8 cellular contexts compared by ENCODE assay signal in genomic region chr3:86563358-86563970, GRCh38.
DNase-seq lines count a peak whose midpoint lies in the region; ATAC-seq and TF ChIP-seq lines count a peak whose summit lies in the region.

No MANE protein-coding gene starts in this region.

- peaks cover 3 to 6% of the 10 kb centered on the region in 2 experiments; a peak in 4 of 5 replicates for H3K9me3 Mint-ChIP-seq in H9
- H3K9me3 Mint-ChIP-seq in activated CD8-positive, alpha-beta memory T cell treated with anti-CD3 and anti-CD28 coated beads, Interleukin-2, amount 10 ng/mL, durations not matched to agents 7 days and 5 days (ENCODE audit: low read depth) = no peaks in the 10 kb centered on the region

- peaks cover under 1 to 18% (median 5%) of the 10 kb centered on the region in 3 experiments for H3K36me3 Mint-ChIP-seq in H9 (ENCODE audit: insufficient read depth in 1 of 3, low read depth in 3 of 3)
- no peaks in the 10 kb centered on the region for H3K36me3 Mint-ChIP-seq in activated CD8-positive, alpha-beta memory T cell treated with anti-CD3 and anti-CD28 coated beads, Interleukin-2, amount 10 ng/mL, durations not matched to agents 7 days and 5 days

- no peak overlapping the region for H4K5ac ChIP-seq in H9 (ENCODE audit: insufficient read length, low read depth, low read length)

- H2BK120ac ChIP-seq in H9 (ENCODE audit: low read depth, low read length, poor library complexity, severe bottlenecking) = no peak overlapping the region

- CTCF ChIA-PET in activated CD8-positive, alpha-beta memory T cell treated with anti-CD3 and anti-CD28 coated beads, Interleukin-2, amount 10 ng/mL, durations not matched to agents 7 days and 5 days (lab: Charles Lee) = interaction anchor here (0.7 kb wide), 1 partner anchor 16 kb away, joined by 3 read pairs; no protein-coding TSS in a partner anchor

- H3K27ac ChIP-seq in H9 (ENCODE audit: insufficient read length, low read depth, low read length) (no peak overlapping the region), adrenal gland (no peak overlapping the region), coronary artery (no peak overlapping the region)

- H3K4me3 ChIP-seq in adrenal gland (no peak overlapping the region), coronary artery (no peak overlapping the region)

- H2BK20ac ChIP-seq in H9 (ENCODE audit: low read depth, low read length, poor library complexity, severe bottlenecking) = no peak overlapping the region

- H3K4ac ChIP-seq in H9 (ENCODE audit: low read depth, low read length) = no peak overlapping the region

- H3K36me3 ChIP-seq in adrenal gland (replicated peaks in 1 of 2) = no peaks in the 10 kb centered on the region

- H4K8ac ChIP-seq in H9 (replicated peaks; ENCODE audit: insufficient read length, low read depth, low read length) = no peak overlapping the region

- no peaks in the 10 kb centered on the region for H3K79me2 ChIP-seq in H9 (ENCODE audit: insufficient read depth, low read length)

- ATAC-seq in activated CD8-positive, alpha-beta memory T cell treated with anti-CD3 and anti-CD28 coated beads, Interleukin-2, amount 10 ng/mL, durations not matched to agents 7 days and 5 days = no peak

- H3K27me3 Mint-ChIP-seq in H9 (ENCODE audit: low read depth) = no peaks in the 10 kb centered on the region
- H3K27me3 Mint-ChIP-seq in activated CD8-positive, alpha-beta memory T cell treated with anti-CD3 and anti-CD28 coated beads, Interleukin-2, amount 10 ng/mL, durations not matched to agents 7 days and 5 days = no peaks in the 10 kb centered on the region

- H3K18ac ChIP-seq in H9 (ENCODE audit: insufficient read length, low read depth, low read length) = no peak overlapping the region

- H2BK5ac ChIP-seq in H9 (ENCODE audit: insufficient read length, low read length) = no peak overlapping the region

- H3K23me2 ChIP-seq in H9 (ENCODE audit: insufficient read length, low read depth, low read length, poor library complexity, severe bottlenecking) = no peaks in the 10 kb centered on the region

- H3K79me1 ChIP-seq in H9 (ENCODE audit: insufficient read depth, low read depth, low read length, poor library complexity, severe bottlenecking) = no peaks in the 10 kb centered on the region

- H3K4me2 ChIP-seq in H9 (ENCODE audit: insufficient read depth, insufficient read length, low read length) = no peak overlapping the region

- no peak overlapping the region for H3K23ac ChIP-seq in H9 (ENCODE audit: insufficient read length, low read depth, low read length)

- TF ChIP-seq POLR2A in adrenal gland (IDR thresholded peaks at IDR 0.05) = no peak

- no peak overlapping the region for H3K9ac ChIP-seq in H9 (ENCODE audit: extremely low read depth, insufficient read length, low read length)

- intact Hi-C loops in adrenal gland (cut with DNase I) = no loop called here

- no peak overlapping the region for H3K14ac ChIP-seq in H9 (ENCODE audit: insufficient read depth, low read length)

- no peak overlapping the region for H2BK15ac ChIP-seq in H9 (ENCODE audit: low read depth, low read length)

- H2AK5ac ChIP-seq in H9 (ENCODE audit: insufficient read length, low read length) = no peak overlapping the region

- H3T11ph ChIP-seq in H9 (ENCODE audit: low read length) = no peak overlapping the region

- peaks cover 17 to 20% of the 10 kb centered on the region in 2 experiments for H3K4me1 Mint-ChIP-seq in H9
- no peaks in the 10 kb centered on the region for H3K4me1 Mint-ChIP-seq in activated CD8-positive, alpha-beta memory T cell treated with anti-CD3 and anti-CD28 coated beads, Interleukin-2, amount 10 ng/mL, durations not matched to agents 7 days and 5 days

- no peak overlapping the region for H2BK12ac ChIP-seq in H9 (ENCODE audit: insufficient read length, low read depth, low read length)

- WGBS in H9 (ENCODE audit: extremely low coverage, insufficient read length, low lambda C conversion rate) = no CpG with 5 or more reads among the region's 2 CpGs
- WGBS in adrenal gland, 4 donors = 12 to 17% (median 15%) methylated on average over 2 of the region's 2 CpGs

- no peaks in the 10 kb centered on the region for H3K9me3 ChIP-seq in H9 (ENCODE audit: control insufficient read depth, low read depth, low read length)
- H3K9me3 ChIP-seq in adrenal gland (replicated peaks in 1 of 3) = no peaks in the 10 kb centered on the region

- peak; percentile 85 for TF ChIP-seq CTCF in H9 (conservative IDR thresholded peaks at IDR 0.05)
- TF ChIP-seq CTCF in adrenal gland (IDR thresholded peaks at IDR 0.05) = peak; percentile 15 to 66 (median 32)
- TF ChIP-seq CTCF in coronary artery (IDR thresholded peaks at IDR 0.05) = no peak

- H3K27me3 ChIP-seq in H9 (ENCODE audit: insufficient read depth, low read length) (no peaks in the 10 kb centered on the region), adrenal gland (no peaks in the 10 kb centered on the region)

- no peak overlapping the region for H2AFZ ChIP-seq in H9 (ENCODE audit: low read length)

- peak; percentile 52 for DNase-seq in DMS53 (lab: John Stamatoyannopoulos, UW)
- DNase-seq in H9 = no peak
- peak; percentile 56 for DNase-seq in NCI-H146 (lab: John Stamatoyannopoulos, UW)
- DNase-seq in adrenal gland = no peak
- DNase-seq in kidney tubule cell (ENCODE audit: low spot score) = peak; percentile 45
- DNase-seq in activated CD8-positive, alpha-beta memory T cell treated with anti-CD3 and anti-CD28 coated beads, Interleukin-2, amount 10 ng/mL, durations not matched to agents 7 days and 5 days = no peak
- DNase-seq in coronary artery (ENCODE audit: low spot score) = no peak
- DNase-seq in stimulated activated CD4-positive, alpha-beta T cell treated with anti-CD3 and anti-CD28 coated beads, Interleukin-4, amount 100 ng/mL, for 4 hours = no peak

- H3K56ac ChIP-seq in H9 (ENCODE audit: insufficient read length, low read depth, low read length) = no peak overlapping the region

- no peaks in the 10 kb centered on the region for H3K4me1 ChIP-seq in H9 (ENCODE audit: insufficient read depth, low read length)
- no peaks in the 10 kb centered on the region for H3K4me1 ChIP-seq in adrenal gland (replicated peaks in 1 of 2)

- H3K27ac Mint-ChIP-seq in H9 = no peak overlapping the region
- no peak overlapping the region for H3K27ac Mint-ChIP-seq in activated CD8-positive, alpha-beta memory T cell treated with anti-CD3 and anti-CD28 coated beads, Interleukin-2, amount 10 ng/mL, durations not matched to agents 7 days and 5 days

- no peak overlapping the region for H3K4me3 Mint-ChIP-seq in H9
- no peak overlapping the region for H3K4me3 Mint-ChIP-seq in activated CD8-positive, alpha-beta memory T cell treated with anti-CD3 and anti-CD28 coated beads, Interleukin-2, amount 10 ng/mL, durations not matched to agents 7 days and 5 days

- no peaks in the 10 kb centered on the region for H4K20me1 ChIP-seq in H9 (ENCODE audit: control insufficient read depth, insufficient read depth, insufficient read length)

- H4K91ac ChIP-seq in H9 (ENCODE audit: insufficient read length, low read depth, low read length) = no peak overlapping the region

Comparison
In these comparisons a context has a peak if more than half of its experiments do, and no peak if none do; other contexts are left out.
1. DNase-seq: peak in DMS53 (single experiment), NCI-H146 (single experiment) and kidney tubule cell (single experiment); none in H9 (single experiment), adrenal gland (0 of 7), activated CD8-positive, alpha-beta memory T cell treated with anti-CD3 and anti-CD28 coated beads, Interleukin-2, amount 10 ng/mL, durations not matched to agents 7 days and 5 days (single experiment), coronary artery (single experiment) and stimulated activated CD4-positive, alpha-beta T cell treated with anti-CD3 and anti-CD28 coated beads, Interleukin-4, amount 100 ng/mL, for 4 hours (0 of 2).